ENCODE assay signal across 8 cellular contexts in genomic region chr3:56556908-56557814, GRCh38. TPM values are rescaled to one million over a fixed set of nuclear protein-coding genes. Genes with fewer than 3 reads are reported as not detected.
DNase-seq lines count a peak whose midpoint lies in the region; ATAC-seq and TF ChIP-seq lines count a peak whose summit lies in the region.

TSS of gene CCDC66 (plus strand) at chr3:56557175. CDS start at chr3:56557243, 68 bp downstream.

- no peaks in the 10 kb centered on the region for H3K27me3 Mint-ChIP-seq in activated T-helper 17 cell treated with anti-CD3 and anti-CD28 coated beads, Interleukin-2, amount 50 U/mL, for 72 hours
- H3K27me3 Mint-ChIP-seq in natural killer cell (ENCODE audit: low read depth in 2 of 2) = peaks cover 8 to 28% of the 10 kb centered on the region in 2 donors

- intact Hi-C loops in natural killer cell (cut with micrococcal nuclease) = loop anchor here (5.0 kb wide), 2 partner anchors 245 to 430 kb away; partner anchors contain the start of gene ARHGEF3

- H3K27ac Mint-ChIP-seq in activated T-helper 17 cell treated with anti-CD3 and anti-CD28 coated beads, Interleukin-2, amount 50 U/mL, for 72 hours = peak within 1 kb of the TSS; percentile 94
- peak within 1 kb of the TSS; percentile 95 to 100 for H3K27ac Mint-ChIP-seq in natural killer cell

- ATAC-seq in activated T-helper 17 cell treated with anti-CD3 and anti-CD28 coated beads, Interleukin-2, amount 50 U/mL, for 72 hours (replicated peaks) = peak; percentile 99
- ATAC-seq in natural killer cell = peak; percentile 96 to 98 (median 97)

- DNase-seq in GOT3 (lab: John Stamatoyannopoulos, UW) (peak; percentile 68), RPMI8226 (peak; percentile 95), fibroblast of peridontal ligament (ENCODE audit: extremely low read depth) (peak; percentile 90), natural killer cell (peak; percentile 89)
- peak; percentile 92 for DNase-seq in stimulated activated naive CD4-positive, alpha-beta T cell treated with Interleukin-2 at 50 U/mL for 16 hours (lab: John Stamatoyannopoulos, UW)

- peak; percentile 75 for TF ChIP-seq CTCF in LNCAP (IDR thresholded peaks at IDR 0.05)
- peak; percentile 66 for TF ChIP-seq CTCF in natural killer cell (IDR thresholded peaks at IDR 0.05)

- H3K9ac ChIP-seq in ES-I3 (ENCODE audit: low read depth, low read length) = peak within 1 kb of the TSS; percentile 79

- H3K4me1 Mint-ChIP-seq in activated T-helper 17 cell treated with anti-CD3 and anti-CD28 coated beads, Interleukin-2, amount 50 U/mL, for 72 hours = peaks cover 10% of the 10 kb centered on the region
- H3K4me1 Mint-ChIP-seq in natural killer cell = peaks cover 28 to 30% of the 10 kb centered on the region in 2 donors

- no peaks in the 10 kb centered on the region for H3K9me3 ChIP-seq in ES-I3 (ENCODE audit: control insufficient read depth, insufficient read depth, low read length)

- peaks cover 34% of the 10 kb centered on the region for H3K36me3 Mint-ChIP-seq in activated T-helper 17 cell treated with anti-CD3 and anti-CD28 coated beads, Interleukin-2, amount 50 U/mL, for 72 hours (ENCODE audit: low read depth)
- peaks cover 7% of the 10 kb centered on the region for H3K36me3 Mint-ChIP-seq in natural killer cell

- H3K4me1 ChIP-seq in ES-I3 (ENCODE audit: insufficient read depth, low read length) = 0 out of 2 replicates have a peak, but pooled peaks cover 3% of the 10 kb centered on the region

- no peaks in the 10 kb centered on the region; the same call in 1 of the 2 replicates for H3K36me3 ChIP-seq in ES-I3 (ENCODE audit: insufficient read depth, low read length)

- peak within 1 kb of the TSS; percentile 98 for H3K4me3 Mint-ChIP-seq in activated T-helper 17 cell treated with anti-CD3 and anti-CD28 coated beads, Interleukin-2, amount 50 U/mL, for 72 hours
- peak within 1 kb of the TSS; percentile 98 for H3K4me3 Mint-ChIP-seq in natural killer cell

- H3K9me3 Mint-ChIP-seq in activated T-helper 17 cell treated with anti-CD3 and anti-CD28 coated beads, Interleukin-2, amount 50 U/mL, for 72 hours = peaks cover under 1% of the 10 kb centered on the region
- H3K9me3 Mint-ChIP-seq in natural killer cell = no peaks in the 10 kb centered on the region

RNA-seq across cellular contexts. Expression of gene CCDC66, which starts in this region (rescaled TPM):
- total RNA-seq in activated T-helper 17 cell treated with anti-CD3 and anti-CD28 coated beads, Interleukin-2, amount 50 U/mL, for 72 hours = 10 to 100 TPM; 26.3 to 27.0 TPM
- 10 to 100 TPM; 25.5 to 36.0 (median 35.0) TPM for total RNA-seq in natural killer cell

Comparison
In these comparisons a context has a peak if more than half of its experiments do, and no peak if none do; other contexts are left out.
1. Peak in every context shown above with its lines: DNase-seq and ATAC-seq.